In the genomic region with DNA sequence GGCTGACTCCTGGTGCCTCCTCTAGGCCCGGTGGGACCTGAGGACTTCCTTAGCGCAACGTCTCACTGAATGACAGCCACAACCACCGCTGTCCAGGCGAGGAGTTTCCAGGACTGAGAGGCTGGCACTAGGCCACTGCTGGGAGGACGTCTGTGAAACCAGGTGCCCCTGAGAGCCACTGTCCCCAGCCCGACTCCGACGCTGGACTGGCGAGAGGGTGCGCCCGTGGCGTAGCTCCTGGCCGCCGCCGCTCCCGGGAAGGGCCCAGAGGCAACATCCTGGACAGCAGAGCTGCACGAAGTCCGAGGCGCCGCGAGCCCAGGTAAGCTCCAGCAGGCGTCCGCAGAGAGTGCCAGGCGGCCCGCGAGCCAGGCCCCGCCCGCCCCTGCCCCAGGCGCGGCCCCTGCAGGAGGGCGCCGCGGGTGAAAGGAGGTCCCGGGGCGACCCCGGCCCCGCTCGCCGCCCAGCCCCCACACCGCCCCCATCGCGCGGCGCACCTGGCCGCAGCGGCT, we compare ENCODE assay signal across 1 cellular context.
TF ChIP-seq lines count a peak whose summit lies in the region.

No MANE protein-coding gene starts in this region.

TF ChIP-seq in IMR-90, 13 proteins besides CTCF, POLR2A, EP300 and RAD21:
- TF ChIP-seq, protein P1, sequence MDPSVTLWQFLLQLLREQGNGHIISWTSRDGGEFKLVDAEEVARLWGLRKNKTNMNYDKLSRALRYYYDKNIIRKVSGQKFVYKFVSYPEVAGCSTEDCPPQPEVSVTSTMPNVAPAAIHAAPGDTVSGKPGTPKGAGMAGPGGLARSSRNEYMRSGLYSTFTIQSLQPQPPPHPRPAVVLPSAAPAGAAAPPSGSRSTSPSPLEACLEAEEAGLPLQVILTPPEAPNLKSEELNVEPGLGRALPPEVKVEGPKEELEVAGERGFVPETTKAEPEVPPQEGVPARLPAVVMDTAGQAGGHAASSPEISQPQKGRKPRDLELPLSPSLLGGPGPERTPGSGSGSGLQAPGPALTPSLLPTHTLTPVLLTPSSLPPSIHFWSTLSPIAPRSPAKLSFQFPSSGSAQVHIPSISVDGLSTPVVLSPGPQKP (IDR thresholded peaks at IDR 0.05; ENCODE audit: borderline replicate concordance, low read depth, low read length) = no peak
- no peak for TF ChIP-seq BHLHE40 (IDR thresholded peaks at IDR 0.05; ENCODE audit: low read depth, low read length)
- no peak for TF ChIP-seq RFX5 (IDR thresholded peaks at IDR 0.05; ENCODE audit: low read depth, low read length)
- no peak for TF ChIP-seq MAFK (IDR thresholded peaks at IDR 0.05; ENCODE audit: low read depth, low read length)
- no peak for TF ChIP-seq SMC3 (IDR thresholded peaks at IDR 0.05; ENCODE audit: low read depth, low read length)
- TF ChIP-seq RCOR1 (IDR thresholded peaks at IDR 0.05; ENCODE audit: insufficient replicate concordance, low read length) = no peak
- no peak for TF ChIP-seq CEBPB (IDR thresholded peaks at IDR 0.05; ENCODE audit: low read depth, low read length)
- no peak for TF ChIP-seq MXI1 (IDR thresholded peaks at IDR 0.05; ENCODE audit: borderline replicate concordance, low read depth, low read length)
- TF ChIP-seq MAZ (IDR thresholded peaks at IDR 0.05; ENCODE audit: borderline replicate concordance, low read depth, low read length) = no peak
- TF ChIP-seq CHD1 (IDR thresholded peaks at IDR 0.05; ENCODE audit: low read depth, low read length) = no peak
- TF ChIP-seq FOS (IDR thresholded peaks at IDR 0.05; ENCODE audit: low read depth, low read length) = no peak
- no peak for TF ChIP-seq NFE2L2 (IDR thresholded peaks at IDR 0.05; ENCODE audit: low read depth, low read length)
- TF ChIP-seq, protein P2, sequence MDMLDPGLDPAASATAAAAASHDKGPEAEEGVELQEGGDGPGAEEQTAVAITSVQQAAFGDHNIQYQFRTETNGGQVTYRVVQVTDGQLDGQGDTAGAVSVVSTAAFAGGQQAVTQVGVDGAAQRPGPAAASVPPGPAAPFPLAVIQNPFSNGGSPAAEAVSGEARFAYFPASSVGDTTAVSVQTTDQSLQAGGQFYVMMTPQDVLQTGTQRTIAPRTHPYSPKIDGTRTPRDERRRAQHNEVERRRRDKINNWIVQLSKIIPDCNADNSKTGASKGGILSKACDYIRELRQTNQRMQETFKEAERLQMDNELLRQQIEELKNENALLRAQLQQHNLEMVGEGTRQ (IDR thresholded peaks at IDR 0.05; ENCODE audit: low read depth, low read length) = no peak
